ENCODE assay signal across 8 cellular contexts in genomic region chr3:44355634-44356033, GRCh38. TPM values are rescaled to one million over a fixed set of nuclear protein-coding genes. Genes with fewer than 3 reads are reported as not detected.
DNase-seq lines count a peak whose midpoint lies in the region; ATAC-seq and TF ChIP-seq lines count a peak whose summit lies in the region.
"Had no signal": no experiment of that assay in that cellular context is flagged by ENCODE, and none has a peak within 500 bp of the region (broad histone marks: within the 10 kb centered on the region; RNA-seq: fewer than 3 reads in every experiment).

No MANE protein-coding gene starts in this region.

- no peaks in the 10 kb centered on the region for H3K4me1 ChIP-seq in foreskin keratinocyte
- peaks cover 14% of the 10 kb centered on the region for H3K4me1 ChIP-seq in stomach smooth muscle (ENCODE audit: control insufficient read depth, insufficient read depth, low read length)

- H3K27ac ChIP-seq in foreskin keratinocyte: no peak overlapping the region
- H3K27ac ChIP-seq in stomach smooth muscle (ENCODE audit: low read length): peak overlapping the region; percentile 50

- H3K9me3 ChIP-seq in stomach smooth muscle (ENCODE audit: control insufficient read depth in 2 of 2, low read length in 2 of 2): no peaks in the 10 kb centered on the region

- H3K27me3 ChIP-seq in foreskin keratinocyte: no peaks in the 10 kb centered on the region
- no peaks in the 10 kb centered on the region for H3K27me3 ChIP-seq in stomach smooth muscle (ENCODE audit: control insufficient read depth in 1 of 2, insufficient read depth in 2 of 2, low read length in 2 of 2)

- in situ Hi-C loops in GM13977 (cut with MboI; ENCODE audit: low pct_unique_long_range_greater_than_20kb, low sequenced_read_pairs, unreplicated experiment): no loop called here

- H3K4me3 ChIP-seq in stomach smooth muscle (ENCODE audit: low read length in 2 of 2): no peak overlapping the region

- peaks cover 9% of the 10 kb centered on the region in 2 donors for H3K36me3 ChIP-seq in stomach smooth muscle (ENCODE audit: control insufficient read depth in 2 of 2, insufficient read depth in 2 of 2, low read length in 2 of 2)

- DNase-seq in HS-5 (ENCODE audit: low read depth): peak; percentile 49
- peak; percentile 63 to 71 for DNase-seq in SHP77 (lab: John Stamatoyannopoulos, UW)
- peak; percentile 28 to 55 for DNase-seq in foreskin keratinocyte
- no peak for DNase-seq in GM13977 (ENCODE audit: low spot score)
- DNase-seq in activated CD4-positive, alpha-beta T cell treated with anti-CD3 and anti-CD28 coated beads for 48 hours: no peak
- DNase-seq: GOT3 had no signal

- TF ChIP-seq CTCF in foreskin keratinocyte (conservative IDR thresholded peaks at IDR 0.05): no peak
- no peak for TF ChIP-seq CTCF in GM13977 (IDR thresholded peaks at IDR 0.05; ENCODE audit: extremely low read depth, insufficient read depth, missing control alignments)

- ATAC-seq in foreskin keratinocyte (peak; percentile 59), GM21390 (IDR thresholded peaks at IDR 0.05; ENCODE audit: unreplicated experiment) (no peak)

- no peak overlapping the region for H3K9ac ChIP-seq in stomach smooth muscle (ENCODE audit: low read length in 2 of 2)

RNA-seq across cellular contexts. Expression of gene TCAIM, which starts 17.1 kb away (rescaled TPM):
- total RNA-seq in foreskin keratinocyte: 21.0 and 22.8 TPM in 2 replicates
- polyA plus RNA-seq in foreskin keratinocyte: 11.6 and 12.8 TPM in 2 replicates

Comparison
In these comparisons a context has a peak if more than half of its experiments do, and no peak if none do; other contexts are left out.
1. DNase-seq: peak in HS-5 (single experiment), SHP77 (2 of 2) and foreskin keratinocyte (2 of 2); none in GM13977 (single experiment) and activated CD4-positive, alpha-beta T cell treated with anti-CD3 and anti-CD28 coated beads for 48 hours (single experiment).